2 cellular contexts compared by ENCODE assay signal in genomic region chr20:50121858-50122271, GRCh38.
TF ChIP-seq lines count a peak whose summit lies in the region.

No MANE protein-coding gene starts in this region.

TF ChIP-seq in IMR-90, 13 proteins besides CTCF, POLR2A, EP300 and RAD21:
- TF ChIP-seq MAFK (IDR thresholded peaks at IDR 0.05; ENCODE audit: low read depth, low read length): no peak
- TF ChIP-seq USF2 (IDR thresholded peaks at IDR 0.05; ENCODE audit: low read depth, low read length): peak; percentile 93
- TF ChIP-seq CEBPB (IDR thresholded peaks at IDR 0.05; ENCODE audit: low read depth, low read length): no peak
- TF ChIP-seq FOS (IDR thresholded peaks at IDR 0.05; ENCODE audit: low read depth, low read length): no peak
- no peak for TF ChIP-seq RFX5 (IDR thresholded peaks at IDR 0.05; ENCODE audit: low read depth, low read length)

TF ChIP-seq in GM12878, 131 proteins besides CTCF, POLR2A, EP300 and RAD21:
- peak; percentile 71 for TF ChIP-seq USF1 (IDR thresholded peaks at IDR 0.05; ENCODE audit: borderline replicate concordance, extremely low read length, insufficient read depth, low read depth, low read length)
- TF ChIP-seq, protein P1, sequence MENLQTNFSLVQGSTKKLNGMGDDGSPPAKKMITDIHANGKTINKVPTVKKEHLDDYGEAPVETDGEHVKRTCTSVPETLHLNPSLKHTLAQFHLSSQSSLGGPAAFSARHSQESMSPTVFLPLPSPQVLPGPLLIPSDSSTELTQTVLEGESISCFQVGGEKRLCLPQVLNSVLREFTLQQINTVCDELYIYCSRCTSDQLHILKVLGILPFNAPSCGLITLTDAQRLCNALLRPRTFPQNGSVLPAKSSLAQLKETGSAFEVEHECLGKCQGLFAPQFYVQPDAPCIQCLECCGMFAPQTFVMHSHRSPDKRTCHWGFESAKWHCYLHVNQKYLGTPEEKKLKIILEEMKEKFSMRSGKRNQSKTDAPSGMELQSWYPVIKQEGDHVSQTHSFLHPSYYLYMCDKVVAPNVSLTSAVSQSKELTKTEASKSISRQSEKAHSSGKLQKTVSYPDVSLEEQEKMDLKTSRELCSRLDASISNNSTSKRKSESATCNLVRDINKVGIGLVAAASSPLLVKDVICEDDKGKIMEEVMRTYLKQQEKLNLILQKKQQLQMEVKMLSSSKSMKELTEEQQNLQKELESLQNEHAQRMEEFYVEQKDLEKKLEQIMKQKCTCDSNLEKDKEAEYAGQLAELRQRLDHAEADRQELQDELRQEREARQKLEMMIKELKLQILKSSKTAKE (IDR thresholded peaks at IDR 0.05; ENCODE audit: low read depth, poor library complexity, severe bottlenecking): no peak
